ENCODE assay signal across 1 cellular context in the genomic region with DNA sequence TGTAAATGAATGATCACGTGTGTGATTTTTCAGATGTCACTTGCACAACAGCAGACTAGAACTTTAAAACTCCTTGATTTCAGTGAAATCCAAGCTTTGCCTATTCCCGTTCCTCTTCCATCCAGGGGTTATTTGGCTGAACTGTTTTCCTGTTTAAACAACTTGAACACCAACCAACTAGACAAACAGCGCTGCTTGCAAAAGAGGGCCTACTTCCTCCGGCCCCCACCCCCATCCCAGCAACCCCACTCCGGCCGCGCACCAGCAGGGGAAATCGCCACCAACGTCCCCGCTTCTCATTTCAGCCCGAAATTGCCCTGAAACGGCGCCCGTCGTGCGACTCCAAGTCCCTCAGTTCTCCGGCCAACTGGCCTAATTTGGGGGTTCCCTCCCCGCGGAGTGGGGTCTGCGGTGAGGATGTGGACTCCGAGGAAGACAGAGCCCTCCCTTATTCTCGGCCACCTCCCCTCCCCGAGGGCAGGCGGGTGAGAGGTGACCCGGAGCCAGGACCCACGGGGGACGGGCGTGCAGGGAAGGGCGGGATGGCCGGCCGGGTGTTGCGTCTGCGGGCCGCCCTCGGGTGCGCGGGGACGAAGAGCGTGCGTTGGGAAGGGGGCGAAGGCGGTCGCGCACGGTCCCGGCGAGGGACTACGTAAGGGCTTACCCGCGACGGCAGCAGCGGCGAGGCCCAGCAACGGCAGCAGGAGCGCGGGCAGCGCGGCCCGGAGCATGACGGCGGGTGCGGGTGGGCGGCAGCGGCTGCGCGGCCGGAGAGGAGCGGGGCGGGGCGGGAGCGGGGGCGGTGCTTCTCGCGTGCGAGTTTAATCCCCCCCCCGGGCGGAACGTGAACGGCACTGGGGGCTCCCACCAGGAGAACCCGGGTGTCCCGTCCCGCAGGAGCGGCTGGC.
TF ChIP-seq lines count a peak whose summit lies in the region.

A gene with protein sequence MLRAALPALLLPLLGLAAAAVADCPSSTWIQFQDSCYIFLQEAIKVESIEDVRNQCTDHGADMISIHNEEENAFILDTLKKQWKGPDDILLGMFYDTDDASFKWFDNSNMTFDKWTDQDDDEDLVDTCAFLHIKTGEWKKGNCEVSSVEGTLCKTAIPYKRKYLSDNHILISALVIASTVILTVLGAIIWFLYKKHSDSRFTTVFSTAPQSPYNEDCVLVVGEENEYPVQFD (minus strand): TSS at position 741 of the 908 bp plus-strand sequence. CDS start 10 bp downstream, at position 731.

TF ChIP-seq in HEK293, 187 proteins besides CTCF, POLR2A, EP300 and RAD21 (continued from another document):
- TF ChIP-seq, protein P1, sequence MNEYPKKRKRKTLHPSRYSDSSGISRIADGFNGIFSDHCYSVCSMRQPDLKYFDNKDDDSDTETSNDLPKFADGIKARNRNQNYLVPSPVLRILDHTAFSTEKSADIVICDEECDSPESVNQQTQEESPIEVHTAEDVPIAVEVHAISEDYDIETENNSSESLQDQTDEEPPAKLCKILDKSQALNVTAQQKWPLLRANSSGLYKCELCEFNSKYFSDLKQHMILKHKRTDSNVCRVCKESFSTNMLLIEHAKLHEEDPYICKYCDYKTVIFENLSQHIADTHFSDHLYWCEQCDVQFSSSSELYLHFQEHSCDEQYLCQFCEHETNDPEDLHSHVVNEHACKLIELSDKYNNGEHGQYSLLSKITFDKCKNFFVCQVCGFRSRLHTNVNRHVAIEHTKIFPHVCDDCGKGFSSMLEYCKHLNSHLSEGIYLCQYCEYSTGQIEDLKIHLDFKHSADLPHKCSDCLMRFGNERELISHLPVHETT (tag by site-specific recombination; IDR thresholded peaks at IDR 0.05), result no peak
- no peak for TF ChIP-seq PRDM1 (tag by site-specific recombination; IDR thresholded peaks at IDR 0.05)
- no peak for TF ChIP-seq ZNF426 (tag by site-specific recombination; IDR thresholded peaks at IDR 0.05)
- no peak for TF ChIP-seq ZFP41 (tag by site-specific recombination; IDR thresholded peaks at IDR 0.05; ENCODE audit: borderline replicate concordance)
- TF ChIP-seq, protein P2, sequence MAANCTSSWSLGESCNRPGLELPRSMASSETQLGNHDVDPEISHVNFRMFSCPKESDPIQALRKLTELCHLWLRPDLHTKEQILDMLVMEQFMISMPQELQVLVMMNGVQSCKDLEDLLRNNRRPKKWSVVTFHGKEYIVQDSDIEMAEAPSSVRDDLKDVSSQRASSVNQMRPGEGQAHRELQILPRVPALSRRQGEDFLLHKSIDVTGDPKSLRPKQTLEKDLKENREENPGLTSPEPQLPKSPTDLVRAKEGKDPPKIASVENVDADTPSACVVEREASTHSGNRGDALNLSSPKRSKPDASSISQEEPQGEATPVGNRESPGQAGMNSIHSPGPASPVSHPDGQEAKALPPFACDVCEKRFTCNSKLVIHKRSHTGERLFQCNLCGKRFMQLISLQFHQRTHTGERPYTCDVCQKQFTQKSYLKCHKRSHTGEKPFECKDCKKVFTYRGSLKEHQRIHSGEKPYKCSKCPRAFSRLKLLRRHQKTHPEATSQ (tag by site-specific recombination; IDR thresholded peaks at IDR 0.05), result peak; percentile 85; the same call in 1 of the 2 replicates
- TF ChIP-seq ZNF747 (tag by site-specific recombination; IDR thresholded peaks at IDR 0.05), result no peak
- no peak for TF ChIP-seq ZNF792 (tag by site-specific recombination; IDR thresholded peaks at IDR 0.05)
- peak; percentile 61 for TF ChIP-seq GLIS2 (tag by site-specific recombination; IDR thresholded peaks at IDR 0.05)
- TF ChIP-seq ZBTB1 (tag by site-specific recombination; IDR thresholded peaks at IDR 0.05), result no peak
- TF ChIP-seq, protein P3, sequence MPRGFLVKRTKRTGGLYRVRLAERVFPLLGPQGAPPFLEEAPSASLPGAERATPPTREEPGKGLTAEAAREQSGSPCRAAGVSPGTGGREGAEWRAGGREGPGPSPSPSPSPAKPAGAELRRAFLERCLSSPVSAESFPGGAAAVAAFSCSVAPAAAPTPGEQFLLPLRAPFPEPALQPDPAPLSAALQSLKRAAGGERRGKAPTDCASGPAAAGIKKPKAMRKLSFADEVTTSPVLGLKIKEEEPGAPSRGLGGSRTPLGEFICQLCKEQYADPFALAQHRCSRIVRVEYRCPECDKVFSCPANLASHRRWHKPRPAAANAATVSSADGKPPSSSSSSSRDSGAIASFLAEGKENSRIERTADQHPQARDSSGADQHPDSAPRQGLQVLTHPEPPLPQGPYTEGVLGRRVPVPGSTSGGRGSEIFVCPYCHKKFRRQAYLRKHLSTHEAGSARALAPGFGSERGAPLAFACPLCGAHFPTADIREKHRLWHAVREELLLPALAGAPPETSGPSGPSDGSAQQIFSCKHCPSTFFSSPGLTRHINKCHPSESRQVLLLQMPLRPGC (tag by site-specific recombination; IDR thresholded peaks at IDR 0.05), result no peak
- no peak for TF ChIP-seq ZNF354C (tag by site-specific recombination; IDR thresholded peaks at IDR 0.05; ENCODE audit: borderline replicate concordance, low read depth)
- TF ChIP-seq EGR2 (tag by site-specific recombination; IDR thresholded peaks at IDR 0.05; ENCODE audit: low read depth), result no peak
- no peak for TF ChIP-seq ZNF433 (tag by site-specific recombination; IDR thresholded peaks at IDR 0.05; ENCODE audit: low read depth)
- no peak for TF ChIP-seq MYNN (tag by site-specific recombination; IDR thresholded peaks at IDR 0.05; ENCODE audit: borderline replicate concordance)
- TF ChIP-seq ZNF624 (tag by site-specific recombination; IDR thresholded peaks at IDR 0.05), result no peak
- TF ChIP-seq, protein P4, sequence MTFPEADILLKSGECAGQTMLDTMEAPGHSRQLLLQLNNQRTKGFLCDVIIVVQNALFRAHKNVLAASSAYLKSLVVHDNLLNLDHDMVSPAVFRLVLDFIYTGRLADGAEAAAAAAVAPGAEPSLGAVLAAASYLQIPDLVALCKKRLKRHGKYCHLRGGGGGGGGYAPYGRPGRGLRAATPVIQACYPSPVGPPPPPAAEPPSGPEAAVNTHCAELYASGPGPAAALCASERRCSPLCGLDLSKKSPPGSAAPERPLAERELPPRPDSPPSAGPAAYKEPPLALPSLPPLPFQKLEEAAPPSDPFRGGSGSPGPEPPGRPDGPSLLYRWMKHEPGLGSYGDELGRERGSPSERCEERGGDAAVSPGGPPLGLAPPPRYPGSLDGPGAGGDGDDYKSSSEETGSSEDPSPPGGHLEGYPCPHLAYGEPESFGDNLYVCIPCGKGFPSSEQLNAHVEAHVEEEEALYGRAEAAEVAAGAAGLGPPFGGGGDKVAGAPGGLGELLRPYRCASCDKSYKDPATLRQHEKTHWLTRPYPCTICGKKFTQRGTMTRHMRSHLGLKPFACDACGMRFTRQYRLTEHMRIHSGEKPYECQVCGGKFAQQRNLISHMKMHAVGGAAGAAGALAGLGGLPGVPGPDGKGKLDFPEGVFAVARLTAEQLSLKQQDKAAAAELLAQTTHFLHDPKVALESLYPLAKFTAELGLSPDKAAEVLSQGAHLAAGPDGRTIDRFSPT (tag by site-specific recombination; IDR thresholded peaks at IDR 0.05), result no peak
- TF ChIP-seq, protein P5, sequence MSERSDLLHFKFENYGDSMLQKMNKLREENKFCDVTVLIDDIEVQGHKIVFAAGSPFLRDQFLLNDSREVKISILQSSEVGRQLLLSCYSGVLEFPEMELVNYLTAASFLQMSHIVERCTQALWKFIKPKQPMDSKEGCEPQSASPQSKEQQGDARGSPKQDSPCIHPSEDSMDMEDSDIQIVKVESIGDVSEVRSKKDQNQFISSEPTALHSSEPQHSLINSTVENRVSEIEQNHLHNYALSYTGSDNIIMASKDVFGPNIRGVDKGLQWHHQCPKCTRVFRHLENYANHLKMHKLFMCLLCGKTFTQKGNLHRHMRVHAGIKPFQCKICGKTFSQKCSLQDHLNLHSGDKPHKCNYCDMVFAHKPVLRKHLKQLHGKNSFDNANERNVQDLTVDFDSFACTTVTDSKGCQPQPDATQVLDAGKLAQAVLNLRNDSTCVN (tag by site-specific recombination; optimal IDR thresholded peaks at IDR 0.05), result peak; percentile 96
- TF ChIP-seq IKZF3 (tag by site-specific recombination; IDR thresholded peaks at IDR 0.05), result 0 out of 2 replicates have a peak, but pooled peaks have one; percentile 25
- TF ChIP-seq ZBTB8A (tag by site-specific recombination; IDR thresholded peaks at IDR 0.05), result peak; percentile 97
- TF ChIP-seq ZNF302 (tag by site-specific recombination; IDR thresholded peaks at IDR 0.05; ENCODE audit: low read depth), result no peak
- TF ChIP-seq, protein P6, sequence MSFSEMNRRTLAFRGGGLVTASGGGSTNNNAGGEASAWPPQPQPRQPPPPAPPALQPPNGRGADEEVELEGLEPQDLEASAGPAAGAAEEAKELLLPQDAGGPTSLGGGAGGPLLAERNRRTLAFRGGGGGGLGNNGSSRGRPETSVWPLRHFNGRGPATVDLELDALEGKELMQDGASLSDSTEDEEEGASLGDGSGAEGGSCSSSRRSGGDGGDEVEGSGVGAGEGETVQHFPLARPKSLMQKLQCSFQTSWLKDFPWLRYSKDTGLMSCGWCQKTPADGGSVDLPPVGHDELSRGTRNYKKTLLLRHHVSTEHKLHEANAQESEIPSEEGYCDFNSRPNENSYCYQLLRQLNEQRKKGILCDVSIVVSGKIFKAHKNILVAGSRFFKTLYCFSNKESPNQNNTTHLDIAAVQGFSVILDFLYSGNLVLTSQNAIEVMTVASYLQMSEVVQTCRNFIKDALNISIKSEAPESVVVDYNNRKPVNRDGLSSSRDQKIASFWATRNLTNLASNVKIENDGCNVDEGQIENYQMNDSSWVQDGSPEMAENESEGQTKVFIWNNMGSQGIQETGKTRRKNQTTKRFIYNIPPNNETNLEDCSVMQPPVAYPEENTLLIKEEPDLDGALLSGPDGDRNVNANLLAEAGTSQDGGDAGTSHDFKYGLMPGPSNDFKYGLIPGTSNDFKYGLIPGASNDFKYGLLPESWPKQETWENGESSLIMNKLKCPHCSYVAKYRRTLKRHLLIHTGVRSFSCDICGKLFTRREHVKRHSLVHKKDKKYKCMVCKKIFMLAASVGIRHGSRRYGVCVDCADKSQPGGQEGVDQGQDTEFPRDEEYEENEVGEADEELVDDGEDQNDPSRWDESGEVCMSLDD (tag by site-specific recombination; IDR thresholded peaks at IDR 0.05), result no peak
- TF ChIP-seq, protein P7, sequence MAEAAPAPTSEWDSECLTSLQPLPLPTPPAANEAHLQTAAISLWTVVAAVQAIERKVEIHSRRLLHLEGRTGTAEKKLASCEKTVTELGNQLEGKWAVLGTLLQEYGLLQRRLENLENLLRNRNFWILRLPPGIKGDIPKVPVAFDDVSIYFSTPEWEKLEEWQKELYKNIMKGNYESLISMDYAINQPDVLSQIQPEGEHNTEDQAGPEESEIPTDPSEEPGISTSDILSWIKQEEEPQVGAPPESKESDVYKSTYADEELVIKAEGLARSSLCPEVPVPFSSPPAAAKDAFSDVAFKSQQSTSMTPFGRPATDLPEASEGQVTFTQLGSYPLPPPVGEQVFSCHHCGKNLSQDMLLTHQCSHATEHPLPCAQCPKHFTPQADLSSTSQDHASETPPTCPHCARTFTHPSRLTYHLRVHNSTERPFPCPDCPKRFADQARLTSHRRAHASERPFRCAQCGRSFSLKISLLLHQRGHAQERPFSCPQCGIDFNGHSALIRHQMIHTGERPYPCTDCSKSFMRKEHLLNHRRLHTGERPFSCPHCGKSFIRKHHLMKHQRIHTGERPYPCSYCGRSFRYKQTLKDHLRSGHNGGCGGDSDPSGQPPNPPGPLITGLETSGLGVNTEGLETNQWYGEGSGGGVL (tag by site-specific recombination; IDR thresholded peaks at IDR 0.05), result peak; percentile 53
- TF ChIP-seq ZNF366 (tag by site-specific recombination; conservative IDR thresholded peaks at IDR 0.05), result no peak
- no peak for TF ChIP-seq ZNF19 (tag by site-specific recombination; IDR thresholded peaks at IDR 0.05; ENCODE audit: low read depth)
- TF ChIP-seq ZFHX2 (tag by site-specific recombination; conservative IDR thresholded peaks at IDR 0.05), result no peak; the same call in none of the 2 replicates
- TF ChIP-seq ZNF701 (tag by site-specific recombination; IDR thresholded peaks at IDR 0.05), result no peak
